Comparison of ENCODE assay signal across 9 cellular contexts in genomic region chr3:60641354-60641753, GRCh38.
"Had no signal": no experiment of that assay in that cellular context is flagged by ENCODE, and none has a peak within 500 bp of the region (broad histone marks: within the 10 kb centered on the region; RNA-seq: fewer than 3 reads in every experiment).

No MANE protein-coding gene starts in this region.

- ATAC-seq: HCT116 had no signal

- H3K9me3 ChIP-seq: HAP-1 had no signal

- FAIRE-seq: HTR-8/SVneo had no signal

- H3K9me3 Mint-ChIP-seq: HFFc6 had no signal

- H3K27me3 Mint-ChIP-seq: IgD-negative memory B cell had no signal

- H3K4me1 Mint-ChIP-seq: IgD-negative memory B cell had no signal

- H3K36me3 Mint-ChIP-seq: IgD-negative memory B cell had no signal

- H3K27ac Mint-ChIP-seq: HFFc6, IgD-negative memory B cell had no signal

- H3K4me3 Mint-ChIP-seq: HFFc6, IgD-negative memory B cell had no signal

- H3K9ac ChIP-seq: GM23248 had no signal

- H3K27ac ChIP-seq: GM23248 had no signal

- H2AFZ ChIP-seq: GM23248 had no signal

- DNase-seq: GM23248, GOT3, H7, HFFc6, KBM-7 had no signal

- H3K36me3 ChIP-seq: HAP-1 had no signal

- H3K4me3 ChIP-seq: GM23248, HAP-1 had no signal

- H3K4me1 ChIP-seq: HAP-1 had no signal
